ENCODE assay signal across 1 cellular context in the genomic region with DNA sequence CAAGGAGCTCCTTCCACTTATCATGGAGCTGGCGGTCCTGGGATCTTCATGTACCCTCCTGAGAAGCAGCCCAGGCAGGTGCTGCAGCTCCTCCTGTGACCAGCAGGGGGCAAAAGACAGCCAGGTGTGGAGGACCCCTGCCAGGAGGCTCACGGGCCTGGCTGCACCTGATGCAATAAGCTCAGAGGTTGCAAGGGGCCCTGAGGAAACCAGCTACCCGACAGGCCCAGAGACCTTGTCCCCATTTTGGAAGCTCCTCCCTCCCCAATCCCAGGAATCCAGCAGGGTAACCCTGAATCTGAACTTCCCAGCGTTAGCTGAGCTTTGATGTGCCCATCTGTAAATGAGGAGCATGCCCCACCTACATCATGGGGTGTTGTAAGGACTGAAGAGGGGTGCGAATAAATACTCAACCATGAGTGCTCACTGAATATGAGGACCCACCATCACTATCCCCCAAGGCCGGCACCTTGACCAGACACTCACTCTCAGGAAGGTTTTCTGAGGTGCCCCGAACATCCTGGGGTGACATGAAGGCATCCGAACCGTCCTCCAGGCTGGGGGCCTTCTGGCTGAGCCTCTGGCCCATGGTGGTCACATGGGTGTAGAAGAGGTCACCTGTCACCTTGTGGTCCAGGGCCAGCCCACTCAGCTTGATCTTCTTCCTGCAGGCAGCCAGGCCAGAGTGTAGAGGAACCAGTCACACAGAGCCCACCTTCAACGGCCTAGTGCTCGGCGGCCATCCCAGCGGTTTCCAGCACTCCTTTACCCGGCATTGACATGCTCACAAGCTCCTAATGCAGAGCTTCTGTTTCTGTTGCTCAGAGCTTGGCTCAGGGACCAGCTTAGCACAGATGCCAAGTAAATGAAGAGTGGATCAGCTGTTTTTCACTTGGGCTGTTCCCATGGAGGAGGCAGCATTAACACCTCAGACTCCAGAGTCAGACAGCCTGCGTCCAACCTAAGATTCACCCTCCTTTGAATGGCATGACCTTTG.
TF ChIP-seq lines count a peak whose summit lies in the region.

No MANE protein-coding gene starts in this region.

TF ChIP-seq in HepG2, 621 proteins besides CTCF, POLR2A, EP300 and RAD21 (continued from another document and continues in another):
- TF ChIP-seq, protein P1, sequence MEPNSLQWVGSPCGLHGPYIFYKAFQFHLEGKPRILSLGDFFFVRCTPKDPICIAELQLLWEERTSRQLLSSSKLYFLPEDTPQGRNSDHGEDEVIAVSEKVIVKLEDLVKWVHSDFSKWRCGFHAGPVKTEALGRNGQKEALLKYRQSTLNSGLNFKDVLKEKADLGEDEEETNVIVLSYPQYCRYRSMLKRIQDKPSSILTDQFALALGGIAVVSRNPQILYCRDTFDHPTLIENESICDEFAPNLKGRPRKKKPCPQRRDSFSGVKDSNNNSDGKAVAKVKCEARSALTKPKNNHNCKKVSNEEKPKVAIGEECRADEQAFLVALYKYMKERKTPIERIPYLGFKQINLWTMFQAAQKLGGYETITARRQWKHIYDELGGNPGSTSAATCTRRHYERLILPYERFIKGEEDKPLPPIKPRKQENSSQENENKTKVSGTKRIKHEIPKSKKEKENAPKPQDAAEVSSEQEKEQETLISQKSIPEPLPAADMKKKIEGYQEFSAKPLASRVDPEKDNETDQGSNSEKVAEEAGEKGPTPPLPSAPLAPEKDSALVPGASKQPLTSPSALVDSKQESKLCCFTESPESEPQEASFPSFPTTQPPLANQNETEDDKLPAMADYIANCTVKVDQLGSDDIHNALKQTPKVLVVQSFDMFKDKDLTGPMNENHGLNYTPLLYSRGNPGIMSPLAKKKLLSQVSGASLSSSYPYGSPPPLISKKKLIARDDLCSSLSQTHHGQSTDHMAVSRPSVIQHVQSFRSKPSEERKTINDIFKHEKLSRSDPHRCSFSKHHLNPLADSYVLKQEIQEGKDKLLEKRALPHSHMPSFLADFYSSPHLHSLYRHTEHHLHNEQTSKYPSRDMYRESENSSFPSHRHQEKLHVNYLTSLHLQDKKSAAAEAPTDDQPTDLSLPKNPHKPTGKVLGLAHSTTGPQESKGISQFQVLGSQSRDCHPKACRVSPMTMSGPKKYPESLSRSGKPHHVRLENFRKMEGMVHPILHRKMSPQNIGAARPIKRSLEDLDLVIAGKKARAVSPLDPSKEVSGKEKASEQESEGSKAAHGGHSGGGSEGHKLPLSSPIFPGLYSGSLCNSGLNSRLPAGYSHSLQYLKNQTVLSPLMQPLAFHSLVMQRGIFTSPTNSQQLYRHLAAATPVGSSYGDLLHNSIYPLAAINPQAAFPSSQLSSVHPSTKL (CRISPR knock-in tag; IDR thresholded peaks at IDR 0.05) = peak; percentile 32; the same call in 1 of the 2 replicates
- TF ChIP-seq UBTF (CRISPR knock-in tag; IDR thresholded peaks at IDR 0.05) (peak; percentile 58), FOXA3 (CRISPR knock-in tag; IDR thresholded peaks at IDR 0.05) (peak; percentile 67), ZBTB37 (CRISPR knock-in tag; IDR thresholded peaks at IDR 0.05) (no peak), NR2C2 (CRISPR knock-in tag; IDR thresholded peaks at IDR 0.05; ENCODE audit: borderline replicate concordance) (peak; percentile 50; the same call in 1 of the 2 replicates), RXRB (CRISPR knock-in tag; IDR thresholded peaks at IDR 0.05; ENCODE audit: borderline replicate concordance) (peak; percentile 58; the same call in 1 of the 2 replicates), ZSCAN12 (CRISPR knock-in tag; IDR thresholded peaks at IDR 0.05) (no peak), SMAD3 (CRISPR knock-in tag; IDR thresholded peaks at IDR 0.05) (peak; percentile 55; the same call in 1 of the 2 replicates), HBP1 (CRISPR knock-in tag; IDR thresholded peaks at IDR 0.05; ENCODE audit: low read depth) (no peak), NFE2L1 (CRISPR knock-in tag; IDR thresholded peaks at IDR 0.05; ENCODE audit: borderline replicate concordance) (no peak), MTF1 (CRISPR knock-in tag; IDR thresholded peaks at IDR 0.05) (no peak), ZNF639 (CRISPR knock-in tag; conservative IDR thresholded peaks at IDR 0.05) (0 out of 2 replicates have a peak, but pooled peaks have one; percentile 19), ZNF230 (CRISPR knock-in tag; IDR thresholded peaks at IDR 0.05) (no peak), MAF1 (CRISPR knock-in tag; IDR thresholded peaks at IDR 0.05; ENCODE audit: borderline replicate concordance) (no peak), KLF15 (CRISPR knock-in tag; IDR thresholded peaks at IDR 0.05; ENCODE audit: borderline replicate concordance) (no peak), SP1 (IDR thresholded peaks at IDR 0.05) (no peak), SP1 (CRISPR knock-in tag; IDR thresholded peaks at IDR 0.05) (peak; percentile 27; the same call in 1 of the 2 replicates), ZNF317 (CRISPR knock-in tag; IDR thresholded peaks at IDR 0.05) (no peak), GATA4 (IDR thresholded peaks at IDR 0.05; ENCODE audit: borderline replicate concordance, low read depth) (no peak), MAX (IDR thresholded peaks at IDR 0.05) (peak; percentile 66; the same call in 1 of the 2 replicates), KDM1A (CRISPR knock-in tag; IDR thresholded peaks at IDR 0.05) (no peak; the same call in 1 of the 2 replicates), ZBTB7B (CRISPR knock-in tag; IDR thresholded peaks at IDR 0.05) (peak; percentile 52; the same call in 1 of the 2 replicates), NR3C1 (CRISPR knock-in tag; IDR thresholded peaks at IDR 0.05) (no peak), RORA (CRISPR knock-in tag; IDR thresholded peaks at IDR 0.05) (no peak), HOXD1 (CRISPR knock-in tag; IDR thresholded peaks at IDR 0.05) (no peak; the same call in 1 of the 2 replicates), RELA (CRISPR knock-in tag; IDR thresholded peaks at IDR 0.05) (no peak), SMARCE1 (IDR thresholded peaks at IDR 0.05; ENCODE audit: borderline replicate concordance) (no peak)
- TF ChIP-seq, protein P2, sequence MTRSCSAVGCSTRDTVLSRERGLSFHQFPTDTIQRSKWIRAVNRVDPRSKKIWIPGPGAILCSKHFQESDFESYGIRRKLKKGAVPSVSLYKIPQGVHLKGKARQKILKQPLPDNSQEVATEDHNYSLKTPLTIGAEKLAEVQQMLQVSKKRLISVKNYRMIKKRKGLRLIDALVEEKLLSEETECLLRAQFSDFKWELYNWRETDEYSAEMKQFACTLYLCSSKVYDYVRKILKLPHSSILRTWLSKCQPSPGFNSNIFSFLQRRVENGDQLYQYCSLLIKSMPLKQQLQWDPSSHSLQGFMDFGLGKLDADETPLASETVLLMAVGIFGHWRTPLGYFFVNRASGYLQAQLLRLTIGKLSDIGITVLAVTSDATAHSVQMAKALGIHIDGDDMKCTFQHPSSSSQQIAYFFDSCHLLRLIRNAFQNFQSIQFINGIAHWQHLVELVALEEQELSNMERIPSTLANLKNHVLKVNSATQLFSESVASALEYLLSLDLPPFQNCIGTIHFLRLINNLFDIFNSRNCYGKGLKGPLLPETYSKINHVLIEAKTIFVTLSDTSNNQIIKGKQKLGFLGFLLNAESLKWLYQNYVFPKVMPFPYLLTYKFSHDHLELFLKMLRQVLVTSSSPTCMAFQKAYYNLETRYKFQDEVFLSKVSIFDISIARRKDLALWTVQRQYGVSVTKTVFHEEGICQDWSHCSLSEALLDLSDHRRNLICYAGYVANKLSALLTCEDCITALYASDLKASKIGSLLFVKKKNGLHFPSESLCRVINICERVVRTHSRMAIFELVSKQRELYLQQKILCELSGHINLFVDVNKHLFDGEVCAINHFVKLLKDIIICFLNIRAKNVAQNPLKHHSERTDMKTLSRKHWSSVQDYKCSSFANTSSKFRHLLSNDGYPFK (CRISPR knock-in tag; IDR thresholded peaks at IDR 0.05; ENCODE audit: borderline replicate concordance) = peak; percentile 46; the same call in 1 of the 2 replicates
- TF ChIP-seq, protein P3, sequence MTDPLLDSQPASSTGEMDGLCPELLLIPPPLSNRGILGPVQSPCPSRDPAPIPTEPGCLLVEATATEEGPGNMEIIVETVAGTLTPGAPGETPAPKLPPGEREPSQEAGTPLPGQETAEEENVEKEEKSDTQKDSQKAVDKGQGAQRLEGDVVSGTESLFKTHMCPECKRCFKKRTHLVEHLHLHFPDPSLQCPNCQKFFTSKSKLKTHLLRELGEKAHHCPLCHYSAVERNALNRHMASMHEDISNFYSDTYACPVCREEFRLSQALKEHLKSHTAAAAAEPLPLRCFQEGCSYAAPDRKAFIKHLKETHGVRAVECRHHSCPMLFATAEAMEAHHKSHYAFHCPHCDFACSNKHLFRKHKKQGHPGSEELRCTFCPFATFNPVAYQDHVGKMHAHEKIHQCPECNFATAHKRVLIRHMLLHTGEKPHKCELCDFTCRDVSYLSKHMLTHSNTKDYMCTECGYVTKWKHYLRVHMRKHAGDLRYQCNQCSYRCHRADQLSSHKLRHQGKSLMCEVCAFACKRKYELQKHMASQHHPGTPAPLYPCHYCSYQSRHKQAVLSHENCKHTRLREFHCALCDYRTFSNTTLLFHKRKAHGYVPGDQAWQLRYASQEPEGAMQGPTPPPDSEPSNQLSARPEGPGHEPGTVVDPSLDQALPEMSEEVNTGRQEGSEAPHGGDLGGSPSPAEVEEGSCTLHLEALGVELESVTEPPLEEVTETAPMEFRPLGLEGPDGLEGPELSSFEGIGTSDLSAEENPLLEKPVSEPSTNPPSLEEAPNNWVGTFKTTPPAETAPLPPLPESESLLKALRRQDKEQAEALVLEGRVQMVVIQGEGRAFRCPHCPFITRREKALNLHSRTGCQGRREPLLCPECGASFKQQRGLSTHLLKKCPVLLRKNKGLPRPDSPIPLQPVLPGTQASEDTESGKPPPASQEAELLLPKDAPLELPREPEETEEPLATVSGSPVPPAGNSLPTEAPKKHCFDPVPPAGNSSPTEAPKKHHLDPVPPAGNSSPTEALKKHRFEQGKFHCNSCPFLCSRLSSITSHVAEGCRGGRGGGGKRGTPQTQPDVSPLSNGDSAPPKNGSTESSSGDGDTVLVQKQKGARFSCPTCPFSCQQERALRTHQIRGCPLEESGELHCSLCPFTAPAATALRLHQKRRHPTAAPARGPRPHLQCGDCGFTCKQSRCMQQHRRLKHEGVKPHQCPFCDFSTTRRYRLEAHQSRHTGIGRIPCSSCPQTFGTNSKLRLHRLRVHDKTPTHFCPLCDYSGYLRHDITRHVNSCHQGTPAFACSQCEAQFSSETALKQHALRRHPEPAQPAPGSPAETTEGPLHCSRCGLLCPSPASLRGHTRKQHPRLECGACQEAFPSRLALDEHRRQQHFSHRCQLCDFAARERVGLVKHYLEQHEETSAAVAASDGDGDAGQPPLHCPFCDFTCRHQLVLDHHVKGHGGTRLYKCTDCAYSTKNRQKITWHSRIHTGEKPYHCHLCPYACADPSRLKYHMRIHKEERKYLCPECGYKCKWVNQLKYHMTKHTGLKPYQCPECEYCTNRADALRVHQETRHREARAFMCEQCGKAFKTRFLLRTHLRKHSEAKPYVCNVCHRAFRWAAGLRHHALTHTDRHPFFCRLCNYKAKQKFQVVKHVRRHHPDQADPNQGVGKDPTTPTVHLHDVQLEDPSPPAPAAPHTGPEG (CRISPR knock-in tag; IDR thresholded peaks at IDR 0.05) = no peak
- TF ChIP-seq, protein P4, sequence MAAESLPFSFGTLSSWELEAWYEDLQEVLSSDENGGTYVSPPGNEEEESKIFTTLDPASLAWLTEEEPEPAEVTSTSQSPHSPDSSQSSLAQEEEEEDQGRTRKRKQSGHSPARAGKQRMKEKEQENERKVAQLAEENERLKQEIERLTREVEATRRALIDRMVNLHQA (CRISPR knock-in tag; IDR thresholded peaks at IDR 0.05) = no peak
